ENCODE assay signal across 11 cellular contexts in the genomic region with DNA sequence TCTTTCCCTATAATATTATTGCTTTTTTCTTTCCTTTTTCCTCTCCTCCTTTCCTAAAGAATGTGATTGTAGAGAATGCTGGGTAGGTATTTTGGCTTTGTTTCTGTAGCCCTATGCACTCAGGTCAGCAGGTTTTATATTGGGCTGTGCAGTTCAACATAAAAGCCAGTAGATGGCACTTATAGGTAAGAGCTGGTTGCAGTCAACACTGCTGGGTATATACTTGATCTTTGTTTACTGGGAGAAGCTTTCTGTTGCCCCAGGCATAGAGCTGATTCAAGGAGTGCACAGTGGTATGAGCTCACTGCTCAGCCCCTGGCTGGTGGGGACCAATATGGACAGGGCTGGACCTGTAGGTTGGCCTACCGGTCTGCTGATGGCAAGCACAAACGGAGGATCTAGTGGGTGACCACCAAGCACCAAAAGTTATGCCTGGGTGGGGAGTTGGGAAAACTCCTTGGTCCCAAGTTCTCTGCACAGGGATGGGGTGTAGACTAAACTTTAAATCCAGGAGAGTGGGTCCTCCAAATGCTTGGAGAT.
A peak's percentile ranks its signal among the peaks of the same experiment; 100 is the strongest.
DNase-seq lines count a peak whose midpoint lies in the region; ATAC-seq and TF ChIP-seq lines count a peak whose summit lies in the region.
"Had no signal": no experiment of that assay in that cellular context is flagged by ENCODE, and none has a peak within 500 bp of the region (broad histone marks: within the 10 kb centered on the region; RNA-seq: fewer than 3 reads in every experiment).

No MANE protein-coding gene starts in this region.

- no peak overlapping the region for H3K4me3 Mint-ChIP-seq in activated CD4-positive, alpha-beta memory T cell treated with anti-CD3 and anti-CD28 coated beads for 36 hours
- no peak overlapping the region for H3K4me3 Mint-ChIP-seq in CD8-positive, alpha-beta T cell

- no peak overlapping the region for H3K27ac ChIP-seq in DND-41 (ENCODE audit: low read length)
- H3K27ac ChIP-seq in CD8-positive, alpha-beta T cell (ENCODE audit: low read depth, low read length): no peak overlapping the region
- H3K27ac ChIP-seq: RWPE1, uterus had no signal

- H3K27me3 ChIP-seq in DND-41 (ENCODE audit: insufficient read depth, low read length, poor library complexity): no peaks in the 10 kb centered on the region
- H3K27me3 ChIP-seq in CD8-positive, alpha-beta T cell (ENCODE audit: insufficient read depth, low read length): no peaks in the 10 kb centered on the region

- peaks cover 27% of the 10 kb centered on the region for H3K9me3 Mint-ChIP-seq in activated CD4-positive, alpha-beta memory T cell treated with anti-CD3 and anti-CD28 coated beads for 36 hours
- H3K9me3 Mint-ChIP-seq in CD8-positive, alpha-beta T cell: peaks cover 26% of the 10 kb centered on the region

- no peak overlapping the region for H3K4me3 ChIP-seq in DND-41 (ENCODE audit: low read depth in 1 of 2, low read length in 2 of 2)
- no peak overlapping the region for H3K4me3 ChIP-seq in CD8-positive, alpha-beta T cell (ENCODE audit: low read depth, low read length)
- H3K4me3 ChIP-seq: uterus had no signal

- POLR2A ChIA-PET in activated CD4-positive, alpha-beta memory T cell treated with anti-CD3 and anti-CD28 coated beads for 36 hours (lab: Charles Lee): no interaction called here
- POLR2A ChIA-PET in CD8-positive, alpha-beta T cell (lab: Charles Lee): interaction anchor here (0.7 to 0.8 kb wide), 2 partner anchors 9 to 550 kb away, joined by 3 to 4 read pairs; no protein-coding TSS in a partner anchor

- CTCF ChIA-PET in activated CD4-positive, alpha-beta memory T cell treated with anti-CD3 and anti-CD28 coated beads for 36 hours (lab: Charles Lee): interaction anchor here (0.7 kb wide), 1 partner anchor 270 kb away, joined by 3 read pairs; no protein-coding TSS in a partner anchor
- CTCF ChIA-PET in CD8-positive, alpha-beta T cell (lab: Charles Lee): no interaction called here

- H4K20me1 ChIP-seq in DND-41 (ENCODE audit: insufficient read depth, low read length): no peaks in the 10 kb centered on the region

- in situ Hi-C loops in KBM-7 (cut with MboI; ENCODE audit: low pct_unique_long_range_greater_than_20kb, low sequenced_read_pairs): no loop called here

- H3K27me3 Mint-ChIP-seq in activated CD4-positive, alpha-beta memory T cell treated with anti-CD3 and anti-CD28 coated beads for 36 hours: peaks cover 24% of the 10 kb centered on the region
- peaks cover 19% of the 10 kb centered on the region for H3K27me3 Mint-ChIP-seq in CD8-positive, alpha-beta T cell (ENCODE audit: low read depth)

- TF ChIP-seq CTCF in DND-41 (IDR thresholded peaks at IDR 0.05; ENCODE audit: borderline replicate concordance, extremely low read depth, low read length, poor library complexity, severe bottlenecking): peak; percentile 52
- TF ChIP-seq CTCF in CD8-positive, alpha-beta T cell (IDR thresholded peaks at IDR 0.05): no peak

- ATAC-seq in DND-41 (ENCODE audit: insufficient read depth, low read depth) (no peak), GM18498 (IDR thresholded peaks at IDR 0.05; ENCODE audit: unreplicated experiment) (no peak)
- no peak for ATAC-seq in CD8-positive, alpha-beta T cell

- no peak overlapping the region for H3K27ac Mint-ChIP-seq in activated CD4-positive, alpha-beta memory T cell treated with anti-CD3 and anti-CD28 coated beads for 36 hours
- H3K27ac Mint-ChIP-seq in CD8-positive, alpha-beta T cell: no peak overlapping the region

- H3K4me1 Mint-ChIP-seq in activated CD4-positive, alpha-beta memory T cell treated with anti-CD3 and anti-CD28 coated beads for 36 hours (ENCODE audit: low read depth): no peaks in the 10 kb centered on the region
- H3K4me1 Mint-ChIP-seq in CD8-positive, alpha-beta T cell (ENCODE audit: low read depth): no peaks in the 10 kb centered on the region

- peaks cover 6% of the 10 kb centered on the region for H3K36me3 Mint-ChIP-seq in activated CD4-positive, alpha-beta memory T cell treated with anti-CD3 and anti-CD28 coated beads for 36 hours
- peaks cover 3% of the 10 kb centered on the region for H3K36me3 Mint-ChIP-seq in CD8-positive, alpha-beta T cell

- no peaks in the 10 kb centered on the region for H3K4me1 ChIP-seq in DND-41 (ENCODE audit: insufficient read depth, low read length)
- no peaks in the 10 kb centered on the region for H3K4me1 ChIP-seq in CD8-positive, alpha-beta T cell (ENCODE audit: insufficient read depth, low read length)
- H3K4me1 ChIP-seq: uterus had no signal

- H3K36me3 ChIP-seq in DND-41 (ENCODE audit: insufficient read depth, low read length): no peaks in the 10 kb centered on the region
- no peaks in the 10 kb centered on the region for H3K36me3 ChIP-seq in CD8-positive, alpha-beta T cell (ENCODE audit: insufficient read depth, low read length)
- H3K36me3 ChIP-seq: uterus had no signal

- H3K4me2 ChIP-seq in DND-41 (ENCODE audit: insufficient read depth, low read length): no peak overlapping the region

- intact Hi-C loops in activated CD4-positive, alpha-beta memory T cell treated with anti-CD3 and anti-CD28 coated beads for 36 hours (cut with micrococcal nuclease): no loop called here
- intact Hi-C loops in CD8-positive, alpha-beta T cell (cut with DNase I, micrococcal nuclease): no loop called here

- no peak for DNase-seq in DND-41
- peak; percentile 36 for DNase-seq in KBM-7
- peak; percentile 9 for DNase-seq in amniotic epithelial cell (ENCODE audit: low read depth)
- DNase-seq in iris pigment epithelial cell (ENCODE audit: low read depth): peak; percentile 28
- no peak for DNase-seq in activated CD4-positive, alpha-beta memory T cell treated with anti-CD3 and anti-CD28 coated beads for 36 hours
- no peak for DNase-seq in CD8-positive, alpha-beta T cell
- DNase-seq in NCI-H1092 treated with DMSO at 0.1 percent for 48 hours (lab: John Stamatoyannopoulos, UW): no peak
- DNase-seq: GDM1, uterus had no signal

- H3K9me3 ChIP-seq in DND-41 (ENCODE audit: insufficient read depth, low read length, severe bottlenecking): peaks cover 13% of the 10 kb centered on the region
- H3K9me3 ChIP-seq in CD8-positive, alpha-beta T cell (ENCODE audit: low read length): no peaks in the 10 kb centered on the region

- no peak overlapping the region for H2AFZ ChIP-seq in DND-41 (ENCODE audit: low read depth, low read length)

- no peaks in the 10 kb centered on the region for H3K79me2 ChIP-seq in DND-41 (ENCODE audit: insufficient read depth, low read length)

- H3K9ac ChIP-seq in DND-41 (ENCODE audit: low read depth, low read length): no peak overlapping the region

Comparison
In these comparisons a context has a peak if more than half of its experiments do, and no peak if none do; other contexts are left out.
1. DNase-seq: peak in KBM-7 (single experiment), amniotic epithelial cell (single experiment) and iris pigment epithelial cell (single experiment); none in DND-41 (single experiment), activated CD4-positive, alpha-beta memory T cell treated with anti-CD3 and anti-CD28 coated beads for 36 hours (single experiment), CD8-positive, alpha-beta T cell (0 of 7) and NCI-H1092 treated with DMSO at 0.1 percent for 48 hours (single experiment).